ENCODE assay signal across 8 cellular contexts in the genomic region with DNA sequence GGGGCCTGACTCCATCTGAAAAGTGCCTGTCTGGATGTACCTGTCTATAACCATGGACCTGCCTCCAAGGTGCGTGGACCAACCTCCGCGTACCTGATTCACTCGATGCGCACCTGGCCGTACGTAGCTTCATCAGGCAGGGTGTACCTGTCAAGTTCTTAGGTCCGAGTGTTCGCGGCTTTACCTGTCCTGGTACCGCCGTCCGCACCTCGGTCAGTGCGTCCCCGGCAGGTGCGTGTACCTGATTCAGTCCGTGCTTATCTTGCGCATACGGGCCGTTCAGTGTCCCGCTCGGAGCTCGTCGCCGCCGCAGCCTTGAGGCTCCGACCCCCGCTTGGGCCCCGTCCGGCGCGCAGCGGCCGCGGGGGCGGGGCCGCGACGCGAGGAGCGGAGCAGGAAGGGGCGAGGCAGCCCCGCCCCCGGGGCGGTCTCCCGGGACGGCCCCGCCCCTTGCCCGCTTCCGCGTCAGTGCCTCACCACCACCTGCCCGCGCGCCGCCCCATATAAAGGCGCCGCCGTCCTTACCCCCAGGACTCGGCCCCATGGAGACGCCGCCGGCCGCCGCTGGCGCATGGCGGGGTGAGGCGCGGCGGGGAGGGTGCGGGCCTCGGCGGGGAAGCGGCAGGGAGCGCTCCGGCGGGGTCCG. TPM values are rescaled to one million over a fixed set of nuclear protein-coding genes. Genes with fewer than 3 reads are reported as not detected.
DNase-seq lines count a peak whose midpoint lies in the region; ATAC-seq and TF ChIP-seq lines count a peak whose summit lies in the region.

TSS of gene ZC3H12A (plus strand) at position 530 of the 646 bp plus-strand sequence. CDS start 917 bp downstream, outside the sequence.

- H3K36me3 ChIP-seq in mammary epithelial cell (ENCODE audit: insufficient read depth, low read length), result peaks cover 3% of the 10 kb centered on the region
- H3K36me3 ChIP-seq in spleen, result peaks cover 0 to 37% (median 11%) of the 10 kb centered on the region in 6 donors

- dilution Hi-C loops in mammary epithelial cell (cut with HindIII; ENCODE audit: low sequenced_read_pairs), result no loop called here

- CTCF ChIA-PET in WTC11 (lab: Charles Lee), result interaction anchor here (0.9 to 6.4 kb wide), 8 partner anchors 8 to 218 kb away, joined by 3 to 109 read pairs (median 5); partner anchors contain the start of genes CDCA8 and MEAF6
- CTCF ChIA-PET in mammary epithelial cell (lab: Charles Lee; ENCODE audit: low non-redundant PET), result interaction anchor here (0.7 kb wide), 1 partner anchor 13 kb away, joined by 3 read pairs; no protein-coding TSS in a partner anchor

- H3K36me3 Mint-ChIP-seq in WTC11 (peaks cover 5% of the 10 kb centered on the region), immature natural killer cell (peaks cover 0 to 17% (median 2%) of the 10 kb centered on the region in 3 donors)

- BruUV-seq in mammary epithelial cell (replicated peaks; lab: Mats Ljungman, UMichigan), result no TSS peak

- DNase-seq in NCI-H1436 (lab: John Stamatoyannopoulos, UW) (peak; percentile 86), NCI-H1436 treated with DMSO at 0.1 percent for 48 hours (lab: John Stamatoyannopoulos, UW) (no peak), NCI-H2196 treated with DMSO at 0.1 percent for 48 hours (lab: John Stamatoyannopoulos, UW; ENCODE audit: unreplicated experiment) (peak; percentile 75), WTC11 (ENCODE audit: low spot score) (peak; percentile 83), mammary epithelial cell (peak; percentile 92), immature natural killer cell (peak; percentile 94 to 96 (median 96)), spleen (peak; percentile 98)

- peaks cover 63% of the 10 kb centered on the region for H3K79me2 ChIP-seq in mammary epithelial cell (ENCODE audit: insufficient read depth, low read length)

- H2AFZ ChIP-seq in mammary epithelial cell (ENCODE audit: low read depth, low read length), result peak within 1 kb of the TSS; percentile 93

- in situ Hi-C loops in mammary epithelial cell (cut with MboI; ENCODE audit: low sequenced_read_pairs in 2 of 2), result loop anchor here in 1 of 2 donors (25.0 kb wide), 1 partner anchor 213 kb away; the partner anchor contains the start of gene CDCA8

- POLR2A ChIA-PET in WTC11 (lab: Charles Lee), result interaction anchor here (0.6 to 2.7 kb wide), 7 partner anchors 10 to 1586 kb away, joined by 3 to 13 read pairs (median 3); partner anchors contain the start of gene MEAF6

- peak within 1 kb of the TSS; percentile 96 for H3K27ac ChIP-seq in mammary epithelial cell (ENCODE audit: insufficient read depth, low read depth, low read length)
- H3K27ac ChIP-seq in spleen, result peak within 1 kb of the TSS; percentile 76 to 98 (median 94)

- ATAC-seq in HG03025 (IDR thresholded peaks at IDR 0.05; ENCODE audit: low FRiP score, unreplicated experiment) (peak; percentile 54), WTC11 (peak; percentile 67)

- WGBS in mammary epithelial cell (ENCODE audit: low coverage, missing lambda C conversion rate), result 1% methylated on average over 36 of the region's 78 CpGs
- 0 to 2% (median 1%) methylated on average over 29 to 78 of the region's 78 CpGs for WGBS in spleen, 5 donors

- TF ChIP-seq CTCF in WTC11 (IDR thresholded peaks at IDR 0.05) (no peak), mammary epithelial cell (conservative IDR thresholded peaks at IDR 0.05 in 1 of 2, IDR thresholded peaks at IDR 0.05 in 1 of 2; ENCODE audit: extremely low read depth in 1 of 2, insufficient read depth in 1 of 2, low read depth in 1 of 2, low read length in 2 of 2) (no peak), spleen (IDR thresholded peaks at IDR 0.05 in 8 of 11, conservative IDR thresholded peaks at IDR 0.05 in 3 of 11) (no peak)

- intact Hi-C loops in mammary epithelial cell (cut with micrococcal nuclease), result loop anchor here (2.0 kb wide), 2 partner anchors 19 to 387 kb away; no protein-coding TSS in a partner anchor
- intact Hi-C loops in spleen (cut with DNase I; ENCODE audit: low total_unique reads), result no loop called here

- peak within 1 kb of the TSS; percentile 73 for H3K4me3 Mint-ChIP-seq in WTC11
- peak within 1 kb of the TSS; percentile 94 to 98 (median 95) for H3K4me3 Mint-ChIP-seq in immature natural killer cell

- peaks cover 57% of the 10 kb centered on the region for H3K4me1 Mint-ChIP-seq in WTC11
- peaks cover 66 to 69% of the 10 kb centered on the region in 2 donors for H3K4me1 Mint-ChIP-seq in immature natural killer cell

- H3K27me3 ChIP-seq in mammary epithelial cell (ENCODE audit: insufficient read depth, low read length) (no peaks in the 10 kb centered on the region), spleen (replicated peaks in 1 of 7) (no peaks in the 10 kb centered on the region)

- H3K9me3 ChIP-seq in mammary epithelial cell (replicated peaks; ENCODE audit: insufficient read depth, low read length), result no peaks in the 10 kb centered on the region
- H3K9me3 ChIP-seq in spleen, result no peaks in the 10 kb centered on the region

- peak within 1 kb of the TSS; percentile 27; the same call in 1 of the 2 replicates for H3K27ac Mint-ChIP-seq in WTC11
- H3K27ac Mint-ChIP-seq in immature natural killer cell, result peak within 1 kb of the TSS; percentile 98 to 99 (median 99)

- peak; percentile 93 to 98 (median 98) for TF ChIP-seq POLR2A in spleen (IDR thresholded peaks at IDR 0.05)

- peaks cover 23% of the 10 kb centered on the region for H3K27me3 Mint-ChIP-seq in WTC11 (ENCODE audit: low read depth)
- peaks cover 16 to 47% (median 23%) of the 10 kb centered on the region in 3 donors for H3K27me3 Mint-ChIP-seq in immature natural killer cell (ENCODE audit: low read depth in 3 of 3)

- no peaks in the 10 kb centered on the region for H3K9me3 Mint-ChIP-seq in WTC11
- H3K9me3 Mint-ChIP-seq in immature natural killer cell, result peaks cover 0 to 3% (median 0%) of the 10 kb centered on the region in 6 donors

- H3K4me2 ChIP-seq in mammary epithelial cell (ENCODE audit: insufficient read depth, low read depth, low read length), result peak within 1 kb of the TSS; percentile 97

- H3K4me3 ChIP-seq in mammary epithelial cell (replicated peaks in 1 of 3; ENCODE audit: insufficient read depth in 1 of 3, low read depth in 2 of 3, low read length in 3 of 3) (peak within 1 kb of the TSS; percentile 84 to 87 (median 85)), spleen (peak within 1 kb of the TSS; percentile 83 to 97 (median 86))

- H3K9ac ChIP-seq in mammary epithelial cell (ENCODE audit: insufficient read depth, low read length), result peak within 1 kb of the TSS; percentile 94

- H4K20me1 ChIP-seq in mammary epithelial cell (ENCODE audit: insufficient read depth, low read length), result no peaks in the 10 kb centered on the region

- H3K4me1 ChIP-seq in mammary epithelial cell (ENCODE audit: insufficient read depth, low read length) (peaks cover 62% of the 10 kb centered on the region), spleen (peaks cover 65 to 94% (median 76%) of the 10 kb centered on the region in 6 donors)

TF ChIP-seq in WTC11, 78 proteins besides CTCF, POLR2A, EP300 and RAD21 (continues in another document):
- TF ChIP-seq ETV6 (CRISPR knock-in tag; IDR thresholded peaks at IDR 0.05) (peak; percentile 54), ZBTB43 (CRISPR knock-in tag; IDR thresholded peaks at IDR 0.05) (no peak), FOXJ3 (CRISPR knock-in tag; IDR thresholded peaks at IDR 0.05; ENCODE audit: borderline replicate concordance) (no peak), CDX4 (CRISPR knock-in tag; IDR thresholded peaks at IDR 0.05; ENCODE audit: borderline replicate concordance) (no peak), OVOL2 (CRISPR knock-in tag; IDR thresholded peaks at IDR 0.05; ENCODE audit: borderline replicate concordance) (no peak), RELA (CRISPR knock-in tag; IDR thresholded peaks at IDR 0.05; ENCODE audit: borderline replicate concordance) (no peak), MYBL2 (CRISPR knock-in tag; IDR thresholded peaks at IDR 0.05) (no peak), MAX (CRISPR knock-in tag; IDR thresholded peaks at IDR 0.05) (no peak)
- TF ChIP-seq, protein P1, sequence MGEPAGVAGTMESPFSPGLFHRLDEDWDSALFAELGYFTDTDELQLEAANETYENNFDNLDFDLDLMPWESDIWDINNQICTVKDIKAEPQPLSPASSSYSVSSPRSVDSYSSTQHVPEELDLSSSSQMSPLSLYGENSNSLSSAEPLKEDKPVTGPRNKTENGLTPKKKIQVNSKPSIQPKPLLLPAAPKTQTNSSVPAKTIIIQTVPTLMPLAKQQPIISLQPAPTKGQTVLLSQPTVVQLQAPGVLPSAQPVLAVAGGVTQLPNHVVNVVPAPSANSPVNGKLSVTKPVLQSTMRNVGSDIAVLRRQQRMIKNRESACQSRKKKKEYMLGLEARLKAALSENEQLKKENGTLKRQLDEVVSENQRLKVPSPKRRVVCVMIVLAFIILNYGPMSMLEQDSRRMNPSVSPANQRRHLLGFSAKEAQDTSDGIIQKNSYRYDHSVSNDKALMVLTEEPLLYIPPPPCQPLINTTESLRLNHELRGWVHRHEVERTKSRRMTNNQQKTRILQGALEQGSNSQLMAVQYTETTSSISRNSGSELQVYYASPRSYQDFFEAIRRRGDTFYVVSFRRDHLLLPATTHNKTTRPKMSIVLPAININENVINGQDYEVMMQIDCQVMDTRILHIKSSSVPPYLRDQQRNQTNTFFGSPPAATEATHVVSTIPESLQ (CRISPR knock-in tag; IDR thresholded peaks at IDR 0.05), result no peak

RNA-seq across cellular contexts. Expression of gene ZC3H12A, which starts in this region (rescaled TPM):
- total RNA-seq in WTC11 (2021) (8.4 to 10.9 TPM (median 9.6 TPM) in 3 replicates), mammary epithelial cell (10 to 100 TPM; 22.0 to 37.9 TPM), spleen (10 to 100 TPM; 18.0 to 33.1 (median 21.3) TPM)
- polyA plus RNA-seq in mammary epithelial cell (18.1 TPM), immature natural killer cell (10 to 100 TPM in 2 of 3 donors, 1 to 10 TPM in 1; 9.6 to 14.6 (median 13.1) TPM), spleen (10 to 100 TPM in 2 of 3 donors, 1 to 10 TPM in 1; 9.7 to 12.8 (median 11.3) TPM)
- 1.6 TPM for polyA minus RNA-seq in mammary epithelial cell
